23 cellular contexts compared by ENCODE assay signal in the genomic region with DNA sequence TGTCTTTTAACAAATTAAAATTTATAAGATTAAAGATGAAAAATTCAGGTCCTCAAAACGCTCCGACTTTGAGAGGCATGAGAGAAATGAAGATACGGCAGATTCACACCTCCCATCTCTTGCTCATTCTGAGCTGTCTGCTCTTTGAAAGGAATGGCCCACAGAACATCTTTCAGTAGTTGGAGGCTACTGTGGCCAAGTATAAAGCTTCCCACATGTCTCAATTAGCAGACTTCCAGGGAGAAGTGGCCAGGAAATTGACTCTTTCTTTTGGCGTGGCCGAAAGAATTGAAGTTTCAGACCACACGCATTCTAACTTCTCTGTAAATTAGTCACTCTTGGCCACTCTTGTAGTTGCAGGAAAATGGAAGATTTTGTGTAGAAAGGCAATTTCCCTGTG.
DNase-seq lines count a peak whose midpoint lies in the region; ATAC-seq, FAIRE-seq and TF ChIP-seq lines count a peak whose summit lies in the region.
"Had no signal": no experiment of that assay in that cellular context is flagged by ENCODE, and none has a peak within 500 bp of the region (broad histone marks: within the 10 kb centered on the region; RNA-seq: fewer than 3 reads in every experiment).

No MANE protein-coding gene starts in this region.

- H2BK5ac ChIP-seq in mesenchymal stem cell (ENCODE audit: low read depth, low read length, poor library complexity, severe bottlenecking) = no peak overlapping the region

- no peak overlapping the region for H4K8ac ChIP-seq in mesenchymal stem cell (ENCODE audit: low read length)

- no peak overlapping the region for H4K91ac ChIP-seq in mesenchymal stem cell (ENCODE audit: low read length)

- ATAC-seq in CD4-positive, alpha-beta T cell (ENCODE audit: poor library complexity) = no peak
- no peak for ATAC-seq in HG02852 (IDR thresholded peaks at IDR 0.05; ENCODE audit: unreplicated experiment)
- ATAC-seq: activated CD4-positive, CD25-positive, alpha-beta regulatory T cell treated with anti-CD3 and anti-CD28 coated beads, Interleukin-2, amount 50 U/mL, for 24 hours had no signal

- TF ChIP-seq CTCF in CD4-positive, alpha-beta T cell (IDR thresholded peaks at IDR 0.05) = no peak
- TF ChIP-seq CTCF in HFFc6 (IDR thresholded peaks at IDR 0.05) = no peak
- TF ChIP-seq CTCF in brain microvascular endothelial cell (IDR thresholded peaks at IDR 0.05; ENCODE audit: low read depth, low read length, missing control alignments) = no peak
- TF ChIP-seq CTCF in D721Med (IDR thresholded peaks at IDR 0.05; ENCODE audit: insufficient read depth, missing control alignments) = no peak

- no peaks in the 10 kb centered on the region for H3K9me3 ChIP-seq in CD4-positive, alpha-beta T cell (ENCODE audit: control insufficient read depth, low read length)
- H3K9me3 ChIP-seq in mesenchymal stem cell (ENCODE audit: control insufficient read depth, low read length) = no peaks in the 10 kb centered on the region
- H3K9me3 ChIP-seq: BLaER1, uterus had no signal

- no peak overlapping the region for H2BK12ac ChIP-seq in mesenchymal stem cell (ENCODE audit: low read length in 2 of 2)

- H3K23ac ChIP-seq in mesenchymal stem cell (ENCODE audit: low read length in 2 of 2) = no peak overlapping the region

- peak overlapping the region; percentile 5 for H3K27ac Mint-ChIP-seq in CD4-positive, alpha-beta T cell
- H3K27ac Mint-ChIP-seq in HFFc6 = peak overlapping the region; percentile 85
- H3K27ac Mint-ChIP-seq: activated naive CD4-positive, alpha-beta T cell treated with anti-CD3 and anti-CD28 coated beads, Interleukin-2, amount 50 U/mL, for 72 hours; mesothelial cell of epicardium had no signal

- H3K9me3 Mint-ChIP-seq in CD4-positive, alpha-beta T cell = no peaks in the 10 kb centered on the region
- H3K9me3 Mint-ChIP-seq in HFFc6 = no peaks in the 10 kb centered on the region
- H3K9me3 Mint-ChIP-seq: activated naive CD4-positive, alpha-beta T cell treated with anti-CD3 and anti-CD28 coated beads, Interleukin-2, amount 50 U/mL, for 72 hours; central memory CD8-positive, alpha-beta T cell had no signal

- CTCF ChIA-PET in CD4-positive, alpha-beta T cell (lab: Charles Lee) = interaction anchor here (1.3 kb wide), 1 partner anchor 129 kb away, joined by 4 read pairs; a partner anchor contains a TSS

- no peak for FAIRE-seq in D721Med (lab: Jason Lieb, UNC)
- FAIRE-seq: endometrium, GM12892, small intestine had no signal

- no peaks in the 10 kb centered on the region for H3K27me3 Mint-ChIP-seq in CD4-positive, alpha-beta T cell
- H3K27me3 Mint-ChIP-seq in HFFc6 (ENCODE audit: insufficient read depth) = no peaks in the 10 kb centered on the region
- H3K27me3 Mint-ChIP-seq: central memory CD8-positive, alpha-beta T cell had no signal

- DNase-seq in CD4-positive, alpha-beta T cell = no peak
- peak; percentile 77 for DNase-seq in HFFc6
- peak; percentile 16 for DNase-seq in brain microvascular endothelial cell
- peak; percentile 50 for DNase-seq in mesenchymal stem cell
- no peak for DNase-seq in NCI-H146 treated with DMSO at 0.1 percent for 48 hours (lab: John Stamatoyannopoulos, UW; ENCODE audit: unreplicated experiment)
- no peak for DNase-seq in D721Med (ENCODE audit: insufficient read length, low spot score)
- DNase-seq in NCI-H510A treated with DMSO at 0.1 percent for 48 hours (lab: John Stamatoyannopoulos, UW) = no peak
- DNase-seq: activated CD8-positive, alpha-beta memory T cell treated with anti-CD3 and anti-CD28 coated beads, Interleukin-2, amount 50 U/mL, for 48 hours; NCI-H2029 treated with DMSO at 0.1 percent for 48 hours; NCI-H524; occipital lobe; PC-9; small intestine; stimulated activated naive CD4-positive, alpha-beta T cell treated with Interleukin-2 at 50 U/mL for 16 hours; uterus had no signal

- H3K4ac ChIP-seq in mesenchymal stem cell (ENCODE audit: low read depth in 1 of 2, low read length in 2 of 2) = no peak overlapping the region

- H2AFZ ChIP-seq in mesenchymal stem cell (ENCODE audit: low read depth, low read length) = no peak overlapping the region
- H2AFZ ChIP-seq: PC-9 had no signal

- H3K4me3 ChIP-seq in brain microvascular endothelial cell (ENCODE audit: low read depth, low read length) = no peak overlapping the region
- H3K4me3 ChIP-seq in mesenchymal stem cell (ENCODE audit: insufficient read depth in 1 of 2, low read depth in 1 of 2, low read length in 2 of 2) = no peak overlapping the region
- H3K4me3 ChIP-seq: BLaER1, PC-9, uterus had no signal

- no peaks in the 10 kb centered on the region for H3K27me3 ChIP-seq in CD4-positive, alpha-beta T cell (ENCODE audit: control insufficient read depth, insufficient read depth, low read length)
- H3K27me3 ChIP-seq in brain microvascular endothelial cell (replicated peaks) = no peaks in the 10 kb centered on the region
- peaks cover 0 to 3% of the 10 kb centered on the region in 2 experiments for H3K27me3 ChIP-seq in mesenchymal stem cell (ENCODE audit: control insufficient read depth in 1 of 2, insufficient read depth in 1 of 2, low read length in 2 of 2)
- H3K27me3 ChIP-seq: BLaER1, uterus had no signal

- H2BK15ac ChIP-seq in mesenchymal stem cell (ENCODE audit: low read depth, poor library complexity, severe bottlenecking) = no peak overlapping the region

- H3K9ac ChIP-seq in mesenchymal stem cell (ENCODE audit: low read length) = no peak overlapping the region
- H3K9ac ChIP-seq: BLaER1 had no signal

- POLR2A ChIA-PET in CD4-positive, alpha-beta T cell (lab: Charles Lee) = no interaction called here

- H2BK120ac ChIP-seq in mesenchymal stem cell (ENCODE audit: low read depth, low read length) = no peak overlapping the region

- no peaks in the 10 kb centered on the region for H3K36me3 ChIP-seq in brain microvascular endothelial cell (replicated peaks)
- H3K36me3 ChIP-seq in mesenchymal stem cell (ENCODE audit: control insufficient read depth in 1 of 2, insufficient read depth in 2 of 2, low read depth in 1 of 2, low read length in 2 of 2) = peaks cover 5 to 10% of the 10 kb centered on the region in 2 experiments
- H3K36me3 ChIP-seq: uterus had no signal

- 55% methylated on average over 6 of the region's 6 CpGs for WGBS in mesenchymal stem cell

- no peak overlapping the region for H3K4me3 Mint-ChIP-seq in CD4-positive, alpha-beta T cell
- peak overlapping the region; percentile 43 for H3K4me3 Mint-ChIP-seq in HFFc6
- H3K4me3 Mint-ChIP-seq: central memory CD8-positive, alpha-beta T cell; mesothelial cell of epicardium had no signal

- H2AK5ac ChIP-seq in mesenchymal stem cell (ENCODE audit: low read length, severe bottlenecking) = no peak overlapping the region

- in situ Hi-C loops in brain microvascular endothelial cell (cut with HindIII; ENCODE audit: low pct_ligation_motif_present, low sequenced_read_pairs) = no loop called here

- H3K14ac ChIP-seq in mesenchymal stem cell (ENCODE audit: low read length in 2 of 2) = no peak overlapping the region

- H3K4me2 ChIP-seq in mesenchymal stem cell (ENCODE audit: low read length, poor library complexity, severe bottlenecking) = no peak overlapping the region
- H3K4me2 ChIP-seq: BLaER1, PC-9 had no signal

- no peaks in the 10 kb centered on the region for H3K4me1 ChIP-seq in mesenchymal stem cell (ENCODE audit: control insufficient read depth, insufficient read depth, low read depth, low read length)
- H3K4me1 ChIP-seq: uterus had no signal

- H3K4me1 Mint-ChIP-seq in CD4-positive, alpha-beta T cell (ENCODE audit: low read depth) = peaks cover 34% of the 10 kb centered on the region
- H3K4me1 Mint-ChIP-seq in HFFc6 (ENCODE audit: low read depth) = peaks cover 54% of the 10 kb centered on the region

- peaks cover 5% of the 10 kb centered on the region for H3K79me1 ChIP-seq in mesenchymal stem cell (replicated peaks; ENCODE audit: low read length, poor library complexity, severe bottlenecking)

- peaks cover 32% of the 10 kb centered on the region for H3K36me3 Mint-ChIP-seq in CD4-positive, alpha-beta T cell (ENCODE audit: low read depth)
- peaks cover 7% of the 10 kb centered on the region for H3K36me3 Mint-ChIP-seq in HFFc6 (ENCODE audit: low read depth)

- H3K18ac ChIP-seq in mesenchymal stem cell (ENCODE audit: low read depth in 1 of 2, low read length in 2 of 2) = no peak overlapping the region

- intact Hi-C loops in CD4-positive, alpha-beta T cell (cut with DNase I, micrococcal nuclease) = loop anchor here in 1 of 2 experiments (10.0 kb wide), 1 partner anchor 419 kb away; no protein-coding TSS in a partner anchor

- H3K27ac ChIP-seq in CD4-positive, alpha-beta T cell (ENCODE audit: low read depth, low read length) = no peak overlapping the region
- H3K27ac ChIP-seq in brain microvascular endothelial cell = no peak overlapping the region
- H3K27ac ChIP-seq in mesenchymal stem cell (ENCODE audit: low read length, poor library complexity, severe bottlenecking) = no peak overlapping the region
- H3K27ac ChIP-seq: BLaER1, PC-9, uterus had no signal

Comparison
In these comparisons a context has a peak if more than half of its experiments do, and no peak if none do; other contexts are left out.
1. DNase-seq: peak in HFFc6 (single experiment), brain microvascular endothelial cell (single experiment) and mesenchymal stem cell (single experiment); none in CD4-positive, alpha-beta T cell (0 of 10), NCI-H146 treated with DMSO at 0.1 percent for 48 hours (single experiment), D721Med (single experiment) and NCI-H510A treated with DMSO at 0.1 percent for 48 hours (single experiment).